In the genomic region with DNA sequence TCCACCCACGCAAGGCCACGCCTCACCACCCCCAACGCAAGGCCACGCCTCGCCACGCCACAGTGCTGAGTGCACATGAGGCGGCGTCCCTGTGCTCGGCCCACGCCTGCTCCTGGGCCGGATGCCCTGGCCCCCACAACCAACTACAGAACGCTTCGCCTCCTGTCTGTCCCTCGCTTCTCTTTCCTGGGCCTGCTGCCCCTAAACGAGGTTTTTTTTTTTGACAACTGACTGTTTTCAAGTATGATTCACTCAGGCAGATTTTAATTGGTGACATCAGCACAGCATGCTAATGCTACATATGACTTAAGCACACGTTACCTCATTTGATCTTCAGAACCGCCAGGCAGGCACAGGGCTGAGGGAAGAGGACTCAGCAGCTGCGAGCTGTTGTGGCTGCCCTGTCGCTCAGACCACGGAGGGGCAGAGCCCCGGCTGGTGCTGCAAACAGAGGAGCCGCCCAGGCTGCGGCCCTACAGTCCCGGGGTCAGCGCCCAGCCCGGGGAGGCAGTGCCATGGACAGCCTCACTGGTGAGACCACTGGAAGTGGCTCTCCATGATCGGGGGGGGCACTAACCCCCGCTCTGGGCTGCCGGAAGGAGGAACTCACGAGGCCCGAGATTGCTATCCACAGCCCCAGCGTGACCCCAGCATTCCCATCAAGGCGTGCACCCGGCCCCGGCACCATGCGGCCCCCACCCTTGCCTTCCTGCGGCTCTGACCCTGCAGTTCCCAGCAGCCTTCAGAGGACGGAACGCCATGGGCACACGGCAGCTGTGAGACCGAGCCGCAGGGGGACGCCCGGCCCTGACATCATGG, we compare ENCODE assay signal across 8 cellular contexts.
DNase-seq lines count a peak whose midpoint lies in the region; ATAC-seq, FAIRE-seq and TF ChIP-seq lines count a peak whose summit lies in the region.

No MANE protein-coding gene starts in this region.

- H3K27ac Mint-ChIP-seq in stimulated activated memory B cell treated with anti-CD40 and anti-IgM and Interleukin-4, amounts not matched to agents 10 μg/mL and 1 μg/mL and 100 μg/mL, for 72 hours, result peak overlapping the region; percentile 84

- ATAC-seq in GM21447 (IDR thresholded peaks at IDR 0.05; ENCODE audit: unreplicated experiment) (peak; percentile 71), GM21515 (IDR thresholded peaks at IDR 0.05; ENCODE audit: unreplicated experiment) (no peak)
- peak; percentile 92 for ATAC-seq in stimulated activated memory B cell treated with anti-CD40 and anti-IgM and Interleukin-4, amounts not matched to agents 10 μg/mL and 1 μg/mL and 100 μg/mL, for 72 hours

- H3K36me3 Mint-ChIP-seq in stimulated activated memory B cell treated with anti-CD40 and anti-IgM and Interleukin-4, amounts not matched to agents 10 μg/mL and 1 μg/mL and 100 μg/mL, for 72 hours, result peaks cover 24% of the 10 kb centered on the region

- FAIRE-seq in D721Med (lab: Jason Lieb, UNC), result no peak

- H3K4me3 Mint-ChIP-seq in stimulated activated memory B cell treated with anti-CD40 and anti-IgM and Interleukin-4, amounts not matched to agents 10 μg/mL and 1 μg/mL and 100 μg/mL, for 72 hours, result peak overlapping the region; percentile 60

- peaks cover 62% of the 10 kb centered on the region for H3K4me1 Mint-ChIP-seq in stimulated activated memory B cell treated with anti-CD40 and anti-IgM and Interleukin-4, amounts not matched to agents 10 μg/mL and 1 μg/mL and 100 μg/mL, for 72 hours

- DNase-seq in AML-193 (lab: John Stamatoyannopoulos, UW), result peak; percentile 22 to 38
- DNase-seq in NOMO-1 treated with dmso at 0.1 percent for 144 hours (lab: John Stamatoyannopoulos, UW; ENCODE audit: unreplicated experiment), result peak; percentile 89
- peak; percentile 92 for DNase-seq in amniotic stem cell (lab: John Stamatoyannopoulos, UW)
- DNase-seq in left kidney (ENCODE audit: low read depth, low spot score), result peak; percentile 62
- no peak for DNase-seq in D721Med (ENCODE audit: insufficient read length, low spot score)

- TF ChIP-seq CTCF in D721Med (IDR thresholded peaks at IDR 0.05; ENCODE audit: insufficient read depth, missing control alignments), result no peak

- peaks cover 6% of the 10 kb centered on the region for H3K9me3 Mint-ChIP-seq in stimulated activated memory B cell treated with anti-CD40 and anti-IgM and Interleukin-4, amounts not matched to agents 10 μg/mL and 1 μg/mL and 100 μg/mL, for 72 hours

- no peaks in the 10 kb centered on the region for H3K27me3 Mint-ChIP-seq in stimulated activated memory B cell treated with anti-CD40 and anti-IgM and Interleukin-4, amounts not matched to agents 10 μg/mL and 1 μg/mL and 100 μg/mL, for 72 hours
